In genomic region chr2:133643822-133644221, GRCh38 we compare ENCODE assay signal across 1 cellular context.
TF ChIP-seq lines count a peak whose summit lies in the region.

No MANE protein-coding gene starts in this region.

TF ChIP-seq in GM23338, 12 proteins besides CTCF, POLR2A, EP300 and RAD21 (continued from another document):
- TF ChIP-seq ZNF462 (CRISPR knock-in tag; IDR thresholded peaks at IDR 0.05), result no peak
